ENCODE assay signal across 7 cellular contexts in genomic region chr16:68756250-68757051, GRCh38. TPM values are rescaled to one million over a fixed set of nuclear protein-coding genes. Genes with fewer than 3 reads are reported as not detected.
A peak's percentile ranks its signal among the peaks of the same experiment; 100 is the strongest.
DNase-seq lines count a peak whose midpoint lies in the region; ATAC-seq and TF ChIP-seq lines count a peak whose summit lies in the region.

No MANE protein-coding gene starts in this region.

- in situ Hi-C loops in gastrocnemius medialis (cut with MboI; ENCODE audit: low sequenced_read_pairs in 4 of 4) = no loop called here

- H3K27me3 ChIP-seq in tibial artery = peaks cover 0 to 11% of the 10 kb centered on the region in 2 donors
- H3K27me3 ChIP-seq in gastrocnemius medialis = peaks cover 0 to 2% (median 0%) of the 10 kb centered on the region in 3 donors

- no peaks in the 10 kb centered on the region for H3K36me3 Mint-ChIP-seq in activated naive CD8-positive, alpha-beta T cell treated with anti-CD3 and anti-CD28 coated beads, Interleukin-2, amount 50 U/mL, for 24 hours (ENCODE audit: low read depth)

- no peak overlapping the region for H3K27ac ChIP-seq in tibial artery
- no peak overlapping the region for H3K27ac ChIP-seq in gastrocnemius medialis

- H3K4me1 ChIP-seq in tibial artery = peaks cover 0 to 4% (median 0%) of the 10 kb centered on the region in 4 donors
- no peaks in the 10 kb centered on the region for H3K4me1 ChIP-seq in gastrocnemius medialis

- H3K27ac Mint-ChIP-seq in activated naive CD8-positive, alpha-beta T cell treated with anti-CD3 and anti-CD28 coated beads, Interleukin-2, amount 50 U/mL, for 24 hours = peak overlapping the region; percentile 96

- peaks cover 70% of the 10 kb centered on the region for H3K4me1 Mint-ChIP-seq in activated naive CD8-positive, alpha-beta T cell treated with anti-CD3 and anti-CD28 coated beads, Interleukin-2, amount 50 U/mL, for 24 hours

- intact Hi-C loops in tibial artery (cut with DNase I; ENCODE audit: low total_unique reads) (no loop called here), gastrocnemius medialis (cut with DNase I; ENCODE audit: low total_unique reads) (no loop called here)

- DNase-seq in NCI-H2171 (lab: John Stamatoyannopoulos, UW) (peak; percentile 85), tibial artery (no peak), gastrocnemius medialis (no peak)
- peak; percentile 69 for DNase-seq in activated naive CD8-positive, alpha-beta T cell treated with anti-CD3 and anti-CD28 coated beads, Interleukin-2, amount 50 U/mL, for 24 hours
- peak; percentile 70 to 85 (median 73) for DNase-seq in stimulated activated CD4-positive, alpha-beta T cell treated with anti-CD3 and anti-CD28 coated beads, Interleukin-12 subunit alpha, Interleukin-12 subunit beta, amount 100 ng/mL, for 48 hours (ENCODE audit: low read depth in 2 of 3, low spot score in 1 of 3)

- peak overlapping the region; percentile 35 for H3K4me3 Mint-ChIP-seq in activated naive CD8-positive, alpha-beta T cell treated with anti-CD3 and anti-CD28 coated beads, Interleukin-2, amount 50 U/mL, for 24 hours

- no peaks in the 10 kb centered on the region for H3K9me3 Mint-ChIP-seq in activated naive CD8-positive, alpha-beta T cell treated with anti-CD3 and anti-CD28 coated beads, Interleukin-2, amount 50 U/mL, for 24 hours

- H3K4me3 ChIP-seq in tibial artery (no peak overlapping the region), gastrocnemius medialis (no peak overlapping the region)

- no peak for TF ChIP-seq POLR2A in gastrocnemius medialis (IDR thresholded peaks at IDR 0.05)

- ATAC-seq in GM18873 (IDR thresholded peaks at IDR 0.05; ENCODE audit: low FRiP score, unreplicated experiment) = peak; percentile 60
- ATAC-seq in HG02840 (IDR thresholded peaks at IDR 0.05; ENCODE audit: low FRiP score, unreplicated experiment) = peak; percentile 70
- peak; percentile 81 for ATAC-seq in activated naive CD8-positive, alpha-beta T cell treated with anti-CD3 and anti-CD28 coated beads, Interleukin-2, amount 50 U/mL, for 24 hours
- ATAC-seq in gastrocnemius medialis = no peak

- H3K36me3 ChIP-seq in tibial artery (no peaks in the 10 kb centered on the region), gastrocnemius medialis (no peaks in the 10 kb centered on the region)

- peaks cover 2% of the 10 kb centered on the region for H3K27me3 Mint-ChIP-seq in activated naive CD8-positive, alpha-beta T cell treated with anti-CD3 and anti-CD28 coated beads, Interleukin-2, amount 50 U/mL, for 24 hours

- H3K9me3 ChIP-seq in tibial artery (no peaks in the 10 kb centered on the region), gastrocnemius medialis (no peaks in the 10 kb centered on the region)

- TF ChIP-seq CTCF in tibial artery (IDR thresholded peaks at IDR 0.05) (no peak), gastrocnemius medialis (IDR thresholded peaks at IDR 0.05 in 4 of 5, conservative IDR thresholded peaks at IDR 0.05 in 1 of 5) (no peak)

RNA-seq across cellular contexts. Expression of gene CDH1, which starts 19.4 kb away (rescaled TPM):
- 1 to 10 TPM in 1 of 4 donors, under 1 TPM in 2, not detected in 1; 0.20 to 1.3 (median 0.20) TPM for total RNA-seq in gastrocnemius medialis

Comparison
In these comparisons a context has a peak if more than half of its experiments do, and no peak if none do; other contexts are left out.
1. ATAC-seq: peak in GM18873 (single experiment), HG02840 (single experiment) and activated naive CD8-positive, alpha-beta T cell treated with anti-CD3 and anti-CD28 coated beads, Interleukin-2, amount 50 U/mL, for 24 hours (single experiment); none in gastrocnemius medialis (0 of 2).
2. DNase-seq: peak in NCI-H2171 (single experiment), activated naive CD8-positive, alpha-beta T cell treated with anti-CD3 and anti-CD28 coated beads, Interleukin-2, amount 50 U/mL, for 24 hours (single experiment) and stimulated activated CD4-positive, alpha-beta T cell treated with anti-CD3 and anti-CD28 coated beads, Interleukin-12 subunit alpha, Interleukin-12 subunit beta, amount 100 ng/mL, for 48 hours (3 of 3); none in tibial artery (0 of 2) and gastrocnemius medialis (0 of 2).